1 cellular context compared by ENCODE assay signal in the genomic region with DNA sequence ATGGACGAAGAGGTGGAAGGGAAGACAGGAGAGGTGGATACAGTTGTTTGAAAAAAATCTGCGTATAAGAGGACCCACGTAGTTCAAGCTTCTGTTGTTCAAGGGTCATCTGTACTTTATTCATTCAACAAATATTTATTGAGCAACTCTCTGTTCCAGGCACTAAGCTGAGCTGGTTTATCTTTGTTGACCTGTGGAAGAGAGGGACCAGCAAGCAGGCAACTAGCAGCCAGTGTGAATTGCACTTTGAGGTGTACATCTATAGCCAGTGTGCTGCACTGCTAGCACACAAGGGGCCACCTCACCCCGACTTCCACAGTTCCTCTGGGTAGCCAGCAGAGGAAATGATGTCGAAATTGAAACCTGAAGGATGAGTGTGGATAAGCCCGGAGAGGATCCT.
TF ChIP-seq lines count a peak whose summit lies in the region.

No MANE protein-coding gene starts in this region.

TF ChIP-seq in A549, 52 proteins besides CTCF, POLR2A, EP300 and RAD21:
- TF ChIP-seq ESRRA (IDR thresholded peaks at IDR 0.05; ENCODE audit: borderline replicate concordance, low read length): no peak
- TF ChIP-seq, protein P1, sequence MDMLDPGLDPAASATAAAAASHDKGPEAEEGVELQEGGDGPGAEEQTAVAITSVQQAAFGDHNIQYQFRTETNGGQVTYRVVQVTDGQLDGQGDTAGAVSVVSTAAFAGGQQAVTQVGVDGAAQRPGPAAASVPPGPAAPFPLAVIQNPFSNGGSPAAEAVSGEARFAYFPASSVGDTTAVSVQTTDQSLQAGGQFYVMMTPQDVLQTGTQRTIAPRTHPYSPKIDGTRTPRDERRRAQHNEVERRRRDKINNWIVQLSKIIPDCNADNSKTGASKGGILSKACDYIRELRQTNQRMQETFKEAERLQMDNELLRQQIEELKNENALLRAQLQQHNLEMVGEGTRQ (IDR thresholded peaks at IDR 0.05): no peak
- TF ChIP-seq ELK1 (IDR thresholded peaks at IDR 0.05; ENCODE audit: low read depth, low read length): no peak
- peak; percentile 18 to 67; a peak in 2 of 4 replicates for TF ChIP-seq CEBPB (IDR thresholded peaks at IDR 0.05)
- no peak for TF ChIP-seq RNF2 (IDR thresholded peaks at IDR 0.05; ENCODE audit: borderline replicate concordance, low read depth)
- TF ChIP-seq FOSL2 (IDR thresholded peaks at IDR 0.05): no peak
- peak; percentile 37; the same call in 1 of the 2 replicates for TF ChIP-seq FOSL2 (CRISPR knock-in tag; IDR thresholded peaks at IDR 0.05)
